In genomic region chr15:72685925-72686794, GRCh38 we compare ENCODE assay signal across 8 cellular contexts. TPM values are rescaled to one million over a fixed set of nuclear protein-coding genes. Genes with fewer than 3 reads are reported as not detected.
DNase-seq lines count a peak whose midpoint lies in the region; ATAC-seq and TF ChIP-seq lines count a peak whose summit lies in the region.

BBS4 (plus strand) TSS chr15:72686207; CDS start chr15:72686228, 21 bp downstream.
HIGD2B (minus strand) TSS chr15:72686182; CDS start chr15:72676374, 9,808 bp downstream.

- in situ Hi-C loops in GM18951 (cut with MboI; ENCODE audit: low sequenced_read_pairs, unreplicated experiment): no loop called here

- peak within 1 kb of the TSS; percentile 74 for H3K4me3 ChIP-seq in kidney epithelial cell (ENCODE audit: low read depth, low read length)

- H3K36me3 ChIP-seq in kidney epithelial cell (ENCODE audit: control insufficient read depth, insufficient read depth, low read length): no peaks in the 10 kb centered on the region

- TF ChIP-seq POLR2A in GM18951 (IDR thresholded peaks at IDR 0.05; ENCODE audit: extremely low read depth, insufficient read depth, insufficient read length): peak; percentile 87

- H3K27ac Mint-ChIP-seq in T-helper 2 cell treated with Interferon-gamma antibody and Interleukin-4, amounts not matched to agents 5 μg/mL and 100 μg/mL, for 36 hours: peak within 1 kb of the TSS; percentile 88

- peak; percentile 89 for DNase-seq in T-helper 2 cell treated with Interferon-gamma antibody and Interleukin-4, amounts not matched to agents 5 μg/mL and 100 μg/mL, for 36 hours (ENCODE audit: low spot score)
- peak; percentile 83 for DNase-seq in central memory CD4-positive, alpha-beta T cell
- DNase-seq in kidney epithelial cell (ENCODE audit: low read depth) (peak; percentile 69), SIG-M5 treated with dmso at 0.1 percent for 504 hours (lab: John Stamatoyannopoulos, UW; ENCODE audit: unreplicated experiment) (no peak), SKM-1 (lab: John Stamatoyannopoulos, UW; ENCODE audit: unreplicated experiment) (no peak)
- DNase-seq in stimulated activated CD4-positive, alpha-beta T cell treated with anti-CD3 and anti-CD28 coated beads, Interleukin-1b, Interleukin-23, amount 100 ng/mL, for 48 hours: peak; percentile 89

- peak; percentile 94 for ATAC-seq in HG03135 (IDR thresholded peaks at IDR 0.05; ENCODE audit: unreplicated experiment)

- peaks cover 13% of the 10 kb centered on the region for H3K4me1 Mint-ChIP-seq in T-helper 2 cell treated with Interferon-gamma antibody and Interleukin-4, amounts not matched to agents 5 μg/mL and 100 μg/mL, for 36 hours (ENCODE audit: low read depth)

- TF ChIP-seq CTCF in kidney epithelial cell (IDR thresholded peaks at IDR 0.05; ENCODE audit: insufficient read depth, low read length, poor library complexity, severe bottlenecking): no peak

- no peaks in the 10 kb centered on the region for H3K36me3 Mint-ChIP-seq in T-helper 2 cell treated with Interferon-gamma antibody and Interleukin-4, amounts not matched to agents 5 μg/mL and 100 μg/mL, for 36 hours (ENCODE audit: low read depth)

- no peaks in the 10 kb centered on the region for H3K9me3 Mint-ChIP-seq in T-helper 2 cell treated with Interferon-gamma antibody and Interleukin-4, amounts not matched to agents 5 μg/mL and 100 μg/mL, for 36 hours

- H3K27me3 Mint-ChIP-seq in T-helper 2 cell treated with Interferon-gamma antibody and Interleukin-4, amounts not matched to agents 5 μg/mL and 100 μg/mL, for 36 hours (ENCODE audit: low read depth): peaks cover under 1% of the 10 kb centered on the region

- no peaks in the 10 kb centered on the region for H3K27me3 ChIP-seq in kidney epithelial cell (ENCODE audit: control insufficient read depth, insufficient read depth, low read length)

- peak within 1 kb of the TSS; percentile 91 for H3K4me3 Mint-ChIP-seq in T-helper 2 cell treated with Interferon-gamma antibody and Interleukin-4, amounts not matched to agents 5 μg/mL and 100 μg/mL, for 36 hours

RNA-seq across cellular contexts. Expression of gene BBS4, which starts in this region (rescaled TPM):
- total RNA-seq in kidney epithelial cell: 18.8 and 30.7 TPM in 2 replicates

RNA-seq across cellular contexts. Expression of gene HIGD2B, which starts in this region (rescaled TPM):
- total RNA-seq in kidney epithelial cell: not detected in 2 replicates

Comparison
In these comparisons a context has a peak if more than half of its experiments do, and no peak if none do; other contexts are left out.
1. DNase-seq: peak in T-helper 2 cell treated with Interferon-gamma antibody and Interleukin-4, amounts not matched to agents 5 μg/mL and 100 μg/mL, for 36 hours (single experiment), central memory CD4-positive, alpha-beta T cell (single experiment), kidney epithelial cell (single experiment) and stimulated activated CD4-positive, alpha-beta T cell treated with anti-CD3 and anti-CD28 coated beads, Interleukin-1b, Interleukin-23, amount 100 ng/mL, for 48 hours (single experiment); none in SIG-M5 treated with dmso at 0.1 percent for 504 hours (single experiment) and SKM-1 (single experiment).